ENCODE assay signal across 1 cellular context in the genomic region with DNA sequence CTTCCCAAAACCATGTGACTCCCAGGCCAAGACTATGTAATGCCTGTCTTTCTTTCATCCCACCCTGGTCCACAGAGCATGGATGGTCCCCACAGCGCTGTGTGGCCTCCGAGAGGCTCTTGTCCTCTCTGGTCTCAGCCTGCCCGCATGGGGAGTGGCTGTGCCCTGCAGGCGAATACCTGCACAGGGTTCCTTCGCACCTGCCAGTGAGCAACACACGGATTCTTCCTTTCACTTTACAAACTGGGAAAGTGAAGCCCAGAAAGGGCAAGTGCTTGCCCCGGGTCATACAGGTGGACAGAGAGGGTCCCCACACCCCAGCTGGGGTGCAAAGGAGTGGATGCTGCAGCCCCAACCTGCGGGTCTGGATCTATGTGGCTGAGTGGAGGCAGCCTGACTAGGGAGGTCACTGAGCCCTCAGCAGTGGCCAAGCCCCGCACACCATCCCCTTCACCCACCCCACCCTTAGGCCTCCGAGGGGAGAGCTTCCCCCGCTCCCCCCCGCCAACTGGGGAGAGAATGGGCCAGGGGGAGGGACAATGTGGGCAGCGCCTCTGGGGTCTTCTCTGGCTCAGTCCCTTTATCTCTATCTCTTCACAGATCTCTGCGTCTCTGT.
TF ChIP-seq lines count a peak whose summit lies in the region.

No MANE protein-coding gene starts in this region.

TF ChIP-seq in IMR-90, 13 proteins besides CTCF, POLR2A, EP300 and RAD21 (continued from another document):
- TF ChIP-seq, protein P1, sequence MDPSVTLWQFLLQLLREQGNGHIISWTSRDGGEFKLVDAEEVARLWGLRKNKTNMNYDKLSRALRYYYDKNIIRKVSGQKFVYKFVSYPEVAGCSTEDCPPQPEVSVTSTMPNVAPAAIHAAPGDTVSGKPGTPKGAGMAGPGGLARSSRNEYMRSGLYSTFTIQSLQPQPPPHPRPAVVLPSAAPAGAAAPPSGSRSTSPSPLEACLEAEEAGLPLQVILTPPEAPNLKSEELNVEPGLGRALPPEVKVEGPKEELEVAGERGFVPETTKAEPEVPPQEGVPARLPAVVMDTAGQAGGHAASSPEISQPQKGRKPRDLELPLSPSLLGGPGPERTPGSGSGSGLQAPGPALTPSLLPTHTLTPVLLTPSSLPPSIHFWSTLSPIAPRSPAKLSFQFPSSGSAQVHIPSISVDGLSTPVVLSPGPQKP (IDR thresholded peaks at IDR 0.05; ENCODE audit: borderline replicate concordance, low read depth, low read length) = no peak
- TF ChIP-seq MAFK (IDR thresholded peaks at IDR 0.05; ENCODE audit: low read depth, low read length) (no peak), RFX5 (IDR thresholded peaks at IDR 0.05; ENCODE audit: low read depth, low read length) (no peak), CEBPB (IDR thresholded peaks at IDR 0.05; ENCODE audit: low read depth, low read length) (no peak)
